1 cellular context compared by ENCODE assay signal in genomic region chr2:12715878-12716249, GRCh38.
TF ChIP-seq lines count a peak whose summit lies in the region.

No MANE protein-coding gene starts in this region.

TF ChIP-seq in K562, 482 proteins besides CTCF, POLR2A, EP300 and RAD21 (continued from another document and continues in another):
- TF ChIP-seq MNT (conservative IDR thresholded peaks at IDR 0.05) (no peak), FOS (IDR thresholded peaks at IDR 0.05; ENCODE audit: extremely low read depth, insufficient read length) (no peak), ZNF184 (CRISPR knock-in tag; IDR thresholded peaks at IDR 0.05) (no peak), ZNF695 (CRISPR knock-in tag; IDR thresholded peaks at IDR 0.05) (no peak), ZNF146 (CRISPR knock-in tag; IDR thresholded peaks at IDR 0.05; ENCODE audit: unreplicated experiment) (no peak), STAT5B (CRISPR knock-in tag; IDR thresholded peaks at IDR 0.05) (no peak), JUND (IDR thresholded peaks at IDR 0.05; ENCODE audit: borderline replicate concordance, low read depth, low read length) (peak; percentile 51; the same call in 1 of the 2 replicates), JUND (tag; IDR thresholded peaks at IDR 0.05; ENCODE audit: borderline replicate concordance, low read depth, low read length) (peak; percentile 31; the same call in 1 of the 3 replicates), ETV5 (CRISPR knock-in tag; IDR thresholded peaks at IDR 0.05; ENCODE audit: low read depth) (no peak), GABPB2 (CRISPR knock-in tag; conservative IDR thresholded peaks at IDR 0.05) (no peak), SMARCE1 (IDR thresholded peaks at IDR 0.05) (0 out of 2 replicates have a peak, but pooled peaks have one; percentile 31), SMAD2 (IDR thresholded peaks at IDR 0.05; ENCODE audit: low read depth, low read length) (no peak), POLR3G (IDR thresholded peaks at IDR 0.05; ENCODE audit: extremely low read depth, insufficient read length, insufficient replicate concordance) (no peak), SNIP1 (IDR thresholded peaks at IDR 0.05; ENCODE audit: low read depth) (no peak), FOXJ2 (tag; IDR thresholded peaks at IDR 0.05) (no peak), HLTF (IDR thresholded peaks at IDR 0.05) (no peak), PHF20 (IDR thresholded peaks at IDR 0.05; ENCODE audit: partially characterized antibody) (no peak), LCOR (CRISPR knock-in tag; IDR thresholded peaks at IDR 0.05) (0 out of 2 replicates have a peak, but pooled peaks have one; percentile 37), ZBTB5 (IDR thresholded peaks at IDR 0.05) (no peak), GATA2 (CRISPR knock-in tag; IDR thresholded peaks at IDR 0.05) (no peak), ZNF77 (CRISPR knock-in tag; IDR thresholded peaks at IDR 0.05) (no peak), USF2 (CRISPR knock-in tag; IDR thresholded peaks at IDR 0.05) (no peak), IRF2 (CRISPR knock-in tag; IDR thresholded peaks at IDR 0.05) (no peak), REST (CRISPR knock-in tag; IDR thresholded peaks at IDR 0.05; ENCODE audit: low read depth) (no peak), SIRT6 (IDR thresholded peaks at IDR 0.05; ENCODE audit: low read depth, low read length) (no peak), KLF13 (tag; IDR thresholded peaks at IDR 0.05; ENCODE audit: borderline replicate concordance, low read depth) (no peak), ZBED1 (IDR thresholded peaks at IDR 0.05) (no peak), HCFC1 (IDR thresholded peaks at IDR 0.05; ENCODE audit: low read depth, low read length) (no peak), CREM (IDR thresholded peaks at IDR 0.05; ENCODE audit: low read depth) (peak; percentile 32; the same call in 1 of the 2 replicates), STAT5A (IDR thresholded peaks at IDR 0.05; ENCODE audit: borderline replicate concordance, low read length) (no peak), GMEB1 (CRISPR knock-in tag; IDR thresholded peaks at IDR 0.05) (no peak), FOXK1 (CRISPR knock-in tag; IDR thresholded peaks at IDR 0.05; ENCODE audit: borderline replicate concordance) (no peak), RCOR1 (IDR thresholded peaks at IDR 0.05; ENCODE audit: borderline replicate concordance in 1 of 2, low read depth in 2 of 2, low read length in 2 of 2) (peak in 1 of 2 experiments; percentile 17; a peak in 2 of 4 replicates), AFF4 (CRISPR knock-in tag; IDR thresholded peaks at IDR 0.05) (no peak), SAP30 (IDR thresholded peaks at IDR 0.05; ENCODE audit: borderline replicate concordance, insufficient read depth, low read depth, low read length, poor library complexity, severe bottlenecking) (no peak), RFX7 (CRISPR knock-in tag; IDR thresholded peaks at IDR 0.05) (no peak), ZEB2 (IDR thresholded peaks at IDR 0.05) (no peak)
- TF ChIP-seq, protein P1, sequence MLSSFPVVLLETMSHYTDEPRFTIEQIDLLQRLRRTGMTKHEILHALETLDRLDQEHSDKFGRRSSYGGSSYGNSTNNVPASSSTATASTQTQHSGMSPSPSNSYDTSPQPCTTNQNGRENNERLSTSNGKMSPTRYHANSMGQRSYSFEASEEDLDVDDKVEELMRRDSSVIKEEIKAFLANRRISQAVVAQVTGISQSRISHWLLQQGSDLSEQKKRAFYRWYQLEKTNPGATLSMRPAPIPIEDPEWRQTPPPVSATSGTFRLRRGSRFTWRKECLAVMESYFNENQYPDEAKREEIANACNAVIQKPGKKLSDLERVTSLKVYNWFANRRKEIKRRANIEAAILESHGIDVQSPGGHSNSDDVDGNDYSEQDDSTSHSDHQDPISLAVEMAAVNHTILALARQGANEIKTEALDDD (IDR thresholded peaks at IDR 0.05) = no peak
- TF ChIP-seq, protein P2, sequence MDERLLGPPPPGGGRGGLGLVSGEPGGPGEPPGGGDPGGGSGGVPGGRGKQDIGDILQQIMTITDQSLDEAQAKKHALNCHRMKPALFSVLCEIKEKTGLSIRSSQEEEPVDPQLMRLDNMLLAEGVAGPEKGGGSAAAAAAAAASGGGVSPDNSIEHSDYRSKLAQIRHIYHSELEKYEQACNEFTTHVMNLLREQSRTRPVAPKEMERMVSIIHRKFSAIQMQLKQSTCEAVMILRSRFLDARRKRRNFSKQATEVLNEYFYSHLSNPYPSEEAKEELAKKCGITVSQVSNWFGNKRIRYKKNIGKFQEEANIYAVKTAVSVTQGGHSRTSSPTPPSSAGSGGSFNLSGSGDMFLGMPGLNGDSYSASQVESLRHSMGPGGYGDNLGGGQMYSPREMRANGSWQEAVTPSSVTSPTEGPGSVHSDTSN (CRISPR knock-in tag; IDR thresholded peaks at IDR 0.05; ENCODE audit: low read depth) = no peak
- TF ChIP-seq, protein P2 (tag; conservative IDR thresholded peaks at IDR 0.05; ENCODE audit: low read depth) = no peak
- TF ChIP-seq, protein P3, sequence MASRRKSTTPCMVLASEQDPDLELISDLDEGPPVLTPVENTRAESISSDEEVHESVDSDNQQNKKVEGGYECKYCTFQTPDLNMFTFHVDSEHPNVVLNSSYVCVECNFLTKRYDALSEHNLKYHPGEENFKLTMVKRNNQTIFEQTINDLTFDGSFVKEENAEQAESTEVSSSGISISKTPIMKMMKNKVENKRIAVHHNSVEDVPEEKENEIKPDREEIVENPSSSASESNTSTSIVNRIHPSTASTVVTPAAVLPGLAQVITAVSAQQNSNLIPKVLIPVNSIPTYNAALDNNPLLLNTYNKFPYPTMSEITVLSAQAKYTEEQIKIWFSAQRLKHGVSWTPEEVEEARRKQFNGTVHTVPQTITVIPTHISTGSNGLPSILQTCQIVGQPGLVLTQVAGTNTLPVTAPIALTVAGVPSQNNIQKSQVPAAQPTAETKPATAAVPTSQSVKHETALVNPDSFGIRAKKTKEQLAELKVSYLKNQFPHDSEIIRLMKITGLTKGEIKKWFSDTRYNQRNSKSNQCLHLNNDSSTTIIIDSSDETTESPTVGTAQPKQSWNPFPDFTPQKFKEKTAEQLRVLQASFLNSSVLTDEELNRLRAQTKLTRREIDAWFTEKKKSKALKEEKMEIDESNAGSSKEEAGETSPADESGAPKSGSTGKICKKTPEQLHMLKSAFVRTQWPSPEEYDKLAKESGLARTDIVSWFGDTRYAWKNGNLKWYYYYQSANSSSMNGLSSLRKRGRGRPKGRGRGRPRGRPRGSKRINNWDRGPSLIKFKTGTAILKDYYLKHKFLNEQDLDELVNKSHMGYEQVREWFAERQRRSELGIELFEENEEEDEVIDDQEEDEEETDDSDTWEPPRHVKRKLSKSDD (conservative IDR thresholded peaks at IDR 0.05; ENCODE audit: low read length) = no peak
